In genomic region chr10:91167406-91167805, GRCh38 we compare ENCODE assay signal across 21 cellular contexts. TPM values are rescaled to one million over a fixed set of nuclear protein-coding genes. Genes with fewer than 3 reads are reported as not detected.
A peak's percentile ranks its signal among the peaks of the same experiment; 100 is the strongest.
DNase-seq lines count a peak whose midpoint lies in the region; ATAC-seq, FAIRE-seq and TF ChIP-seq lines count a peak whose summit lies in the region.
"Had no signal": no experiment of that assay in that cellular context is flagged by ENCODE, and none has a peak within 500 bp of the region (broad histone marks: within the 10 kb centered on the region; RNA-seq: fewer than 3 reads in every experiment).

No MANE protein-coding gene starts in this region.

- intact Hi-C loops in activated CD8-positive, alpha-beta T cell treated with anti-CD3 and anti-CD28 coated beads for 36 hours (cut with micrococcal nuclease) = no loop called here

- POLR2A ChIA-PET in activated CD8-positive, alpha-beta T cell treated with anti-CD3 and anti-CD28 coated beads for 36 hours (lab: Charles Lee) = interaction anchor here (0.6 kb wide), 1 partner anchor 161 kb away, joined by 3 read pairs; no protein-coding TSS in a partner anchor
- POLR2A ChIA-PET in activated CD8-positive, alpha-beta T cell treated with anti-CD3 and anti-CD28 coated beads, Interleukin-2, amount 10 ng/mL, durations not matched to agents 7 days and 5 days (lab: Charles Lee) = no interaction called here

- peak; percentile 63 for FAIRE-seq in GM19239 (lab: Jason Lieb, UNC)
- FAIRE-seq: A549, G401.6, GM12891, HepG2 had no signal

- no peak overlapping the region for H3K4me3 ChIP-seq in foreskin fibroblast (ENCODE audit: low read depth in 1 of 2, low read length in 2 of 2)
- H3K4me3 ChIP-seq: A549, GM23338 had no signal

- H3K27ac Mint-ChIP-seq in activated CD8-positive, alpha-beta T cell treated with anti-CD3 and anti-CD28 coated beads for 36 hours = peak overlapping the region; percentile 6
- H3K27ac Mint-ChIP-seq in activated CD8-positive, alpha-beta T cell treated with anti-CD3 and anti-CD28 coated beads, Interleukin-2, amount 10 ng/mL, durations not matched to agents 7 days and 5 days = no peak overlapping the region
- peak overlapping the region; percentile 28 for H3K27ac Mint-ChIP-seq in memory B cell
- H3K27ac Mint-ChIP-seq in stimulated activated memory B cell treated with anti-CD40 and anti-IgM and Interleukin-4, amounts not matched to agents 10 μg/mL and 1 μg/mL and 100 μg/mL, for 72 hours = peak overlapping the region; percentile 4
- H3K27ac Mint-ChIP-seq: GM23338, HFFc6 had no signal

- TF ChIP-seq CTCF in activated CD8-positive, alpha-beta T cell treated with anti-CD3 and anti-CD28 coated beads for 36 hours (IDR thresholded peaks at IDR 0.05) = no peak
- no peak for TF ChIP-seq CTCF in foreskin fibroblast (IDR thresholded peaks at IDR 0.05; ENCODE audit: low read depth, low read length)

- no peak overlapping the region for H3K4me3 Mint-ChIP-seq in activated CD8-positive, alpha-beta T cell treated with anti-CD3 and anti-CD28 coated beads for 36 hours
- H3K4me3 Mint-ChIP-seq in activated CD8-positive, alpha-beta T cell treated with anti-CD3 and anti-CD28 coated beads, Interleukin-2, amount 10 ng/mL, durations not matched to agents 7 days and 5 days = no peak overlapping the region
- H3K4me3 Mint-ChIP-seq in memory B cell = no peak overlapping the region
- H3K4me3 Mint-ChIP-seq in stimulated activated memory B cell treated with anti-CD40 and anti-IgM and Interleukin-4, amounts not matched to agents 10 μg/mL and 1 μg/mL and 100 μg/mL, for 72 hours = no peak overlapping the region
- H3K4me3 Mint-ChIP-seq: CD8-positive, alpha-beta T cell; GM23338; HFFc6 had no signal

- no peak for ATAC-seq in activated CD8-positive, alpha-beta T cell treated with anti-CD3 and anti-CD28 coated beads for 36 hours
- ATAC-seq in activated CD8-positive, alpha-beta T cell treated with anti-CD3 and anti-CD28 coated beads, Interleukin-2, amount 10 ng/mL, durations not matched to agents 7 days and 5 days = no peak
- no peak for ATAC-seq in memory B cell (ENCODE audit: low read depth)
- no peak for ATAC-seq in stimulated activated memory B cell treated with anti-CD40 and anti-IgM and Interleukin-4, amounts not matched to agents 10 μg/mL and 1 μg/mL and 100 μg/mL, for 72 hours
- no peak for ATAC-seq in HG03354 (IDR thresholded peaks at IDR 0.05; ENCODE audit: poor library complexity, severe bottlenecking, unreplicated experiment)
- ATAC-seq: A549; CD8-positive, alpha-beta T cell; GM23338; HCT116; HepG2 had no signal

- no peaks in the 10 kb centered on the region for H3K27me3 Mint-ChIP-seq in activated CD8-positive, alpha-beta T cell treated with anti-CD3 and anti-CD28 coated beads for 36 hours
- no peaks in the 10 kb centered on the region for H3K27me3 Mint-ChIP-seq in activated CD8-positive, alpha-beta T cell treated with anti-CD3 and anti-CD28 coated beads, Interleukin-2, amount 10 ng/mL, durations not matched to agents 7 days and 5 days (ENCODE audit: low read depth)
- no peaks in the 10 kb centered on the region for H3K27me3 Mint-ChIP-seq in memory B cell
- no peaks in the 10 kb centered on the region for H3K27me3 Mint-ChIP-seq in stimulated activated memory B cell treated with anti-CD40 and anti-IgM and Interleukin-4, amounts not matched to agents 10 μg/mL and 1 μg/mL and 100 μg/mL, for 72 hours
- H3K27me3 Mint-ChIP-seq: IgD-negative memory B cell had no signal

- no peak for DNase-seq in activated CD8-positive, alpha-beta T cell treated with anti-CD3 and anti-CD28 coated beads for 36 hours
- DNase-seq in activated CD8-positive, alpha-beta T cell treated with anti-CD3 and anti-CD28 coated beads, Interleukin-2, amount 10 ng/mL, durations not matched to agents 7 days and 5 days = no peak
- DNase-seq in GM19239 (ENCODE audit: insufficient read length, low spot score) (no peak), memory B cell (ENCODE audit: low spot score in 2 of 2) (no peak), foreskin fibroblast (no peak)
- no peak for DNase-seq in activated CD4-positive, alpha-beta T cell treated with anti-CD3 and anti-CD28 coated beads for 4 hours
- DNase-seq: AML-193; CD8-positive, alpha-beta T cell; COR-L47; DMS 273 treated with DMSO at 0.1 percent for 48 hours; DMS53; HFFc6 had no signal

- H3K36me3 Mint-ChIP-seq in activated CD8-positive, alpha-beta T cell treated with anti-CD3 and anti-CD28 coated beads for 36 hours (ENCODE audit: low read depth) = peaks cover 32% of the 10 kb centered on the region
- peaks cover 20% of the 10 kb centered on the region for H3K36me3 Mint-ChIP-seq in activated CD8-positive, alpha-beta T cell treated with anti-CD3 and anti-CD28 coated beads, Interleukin-2, amount 10 ng/mL, durations not matched to agents 7 days and 5 days (ENCODE audit: low read depth)
- peaks cover 22% of the 10 kb centered on the region for H3K36me3 Mint-ChIP-seq in memory B cell
- peaks cover 34% of the 10 kb centered on the region for H3K36me3 Mint-ChIP-seq in stimulated activated memory B cell treated with anti-CD40 and anti-IgM and Interleukin-4, amounts not matched to agents 10 μg/mL and 1 μg/mL and 100 μg/mL, for 72 hours

- CTCF ChIA-PET in activated CD8-positive, alpha-beta T cell treated with anti-CD3 and anti-CD28 coated beads for 36 hours (lab: Charles Lee) = interaction anchor here (1.3 kb wide), 1 partner anchor 84 kb away, joined by 3 read pairs; no protein-coding TSS in a partner anchor
- CTCF ChIA-PET in activated CD8-positive, alpha-beta T cell treated with anti-CD3 and anti-CD28 coated beads, Interleukin-2, amount 10 ng/mL, durations not matched to agents 7 days and 5 days (lab: Charles Lee) = interaction anchor here (1.4 kb wide), 1 partner anchor 161 kb away, joined by 5 read pairs; no protein-coding TSS in a partner anchor

- peaks cover 54% of the 10 kb centered on the region for H3K4me1 Mint-ChIP-seq in activated CD8-positive, alpha-beta T cell treated with anti-CD3 and anti-CD28 coated beads for 36 hours (ENCODE audit: low read depth)
- peaks cover 17% of the 10 kb centered on the region for H3K4me1 Mint-ChIP-seq in activated CD8-positive, alpha-beta T cell treated with anti-CD3 and anti-CD28 coated beads, Interleukin-2, amount 10 ng/mL, durations not matched to agents 7 days and 5 days (ENCODE audit: low read depth)
- peaks cover 35% of the 10 kb centered on the region for H3K4me1 Mint-ChIP-seq in memory B cell
- H3K4me1 Mint-ChIP-seq in stimulated activated memory B cell treated with anti-CD40 and anti-IgM and Interleukin-4, amounts not matched to agents 10 μg/mL and 1 μg/mL and 100 μg/mL, for 72 hours = peaks cover 48% of the 10 kb centered on the region

- H3K9me3 Mint-ChIP-seq in activated CD8-positive, alpha-beta T cell treated with anti-CD3 and anti-CD28 coated beads for 36 hours = peaks cover 24% of the 10 kb centered on the region
- peaks cover 6% of the 10 kb centered on the region for H3K9me3 Mint-ChIP-seq in activated CD8-positive, alpha-beta T cell treated with anti-CD3 and anti-CD28 coated beads, Interleukin-2, amount 10 ng/mL, durations not matched to agents 7 days and 5 days (ENCODE audit: insufficient read depth)
- H3K9me3 Mint-ChIP-seq in memory B cell = peaks cover 9% of the 10 kb centered on the region
- H3K9me3 Mint-ChIP-seq in stimulated activated memory B cell treated with anti-CD40 and anti-IgM and Interleukin-4, amounts not matched to agents 10 μg/mL and 1 μg/mL and 100 μg/mL, for 72 hours = peaks cover 5% of the 10 kb centered on the region
- H3K9me3 Mint-ChIP-seq: HFFc6 had no signal

RNA-seq across cellular contexts. Expression of gene PCGF5, which starts 53.1 kb away (rescaled TPM):
- total RNA-seq in activated CD8-positive, alpha-beta T cell treated with anti-CD3 and anti-CD28 coated beads for 36 hours = 10 to 100 TPM; 34.8 to 36.9 TPM
- total RNA-seq in activated CD8-positive, alpha-beta T cell treated with anti-CD3 and anti-CD28 coated beads, Interleukin-2, amount 10 ng/mL, durations not matched to agents 7 days and 5 days = 10 to 100 TPM; 46.2 to 46.7 TPM
